In the genomic region with DNA sequence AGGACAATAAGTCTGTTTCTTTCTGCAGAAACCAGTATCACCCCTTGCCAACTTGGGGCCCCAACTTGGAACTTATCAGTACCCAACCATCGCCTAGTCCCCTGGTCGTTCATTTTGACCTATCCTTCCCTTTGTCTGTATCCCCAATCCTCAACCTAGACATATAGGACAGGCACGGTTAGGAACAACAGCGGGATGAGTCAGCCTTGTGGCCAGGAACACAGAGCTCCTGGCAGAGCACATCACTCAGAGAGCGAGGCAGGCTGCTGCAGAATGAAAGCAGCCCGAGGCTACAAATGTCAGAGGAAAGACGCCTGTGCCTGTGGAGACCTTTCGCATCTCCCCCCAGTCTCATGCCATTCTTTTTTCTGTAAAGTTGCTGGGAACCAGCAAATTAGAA, we compare ENCODE assay signal across 9 cellular contexts. TPM values are rescaled to one million over a fixed set of nuclear protein-coding genes. Genes with fewer than 3 reads are reported as not detected.
DNase-seq lines count a peak whose midpoint lies in the region; ATAC-seq and TF ChIP-seq lines count a peak whose summit lies in the region.
"Had no signal": no experiment of that assay in that cellular context is flagged by ENCODE, and none has a peak within 500 bp of the region (broad histone marks: within the 10 kb centered on the region; RNA-seq: fewer than 3 reads in every experiment).

No MANE protein-coding gene starts in this region.

- H3K27ac ChIP-seq in GM23248 = peak overlapping the region; percentile 68
- H3K27ac ChIP-seq in adrenal gland = peak overlapping the region in 2 of 5 donors; percentile 43 to 57
- H3K27ac ChIP-seq in uterus = peak overlapping the region in 1 of 2 donors; percentile 53

- no peaks in the 10 kb centered on the region for H3K36me3 ChIP-seq in GM23248 (ENCODE audit: low read depth)
- H3K36me3 ChIP-seq in adrenal gland (replicated peaks in 1 of 2) = peaks cover 0 to 4% of the 10 kb centered on the region in 2 donors
- H3K36me3 ChIP-seq in uterus = no peaks in the 10 kb centered on the region

- no peaks in the 10 kb centered on the region for H4K20me1 ChIP-seq in GM23248 (ENCODE audit: insufficient read depth)

- H3K4me1 ChIP-seq in GM23248 (ENCODE audit: insufficient read depth) = peaks cover 55% of the 10 kb centered on the region
- peaks cover 0 to 8% of the 10 kb centered on the region in 2 donors for H3K4me1 ChIP-seq in adrenal gland (replicated peaks in 1 of 2)
- H3K4me1 ChIP-seq in uterus = no peaks in the 10 kb centered on the region

- intact Hi-C loops in adrenal gland (cut with DNase I) (no loop called here), Right ventricle myocardium superior (cut with DNase I) (no loop called here), uterus (cut with DNase I; ENCODE audit: low total_unique reads) (no loop called here)

- H3K79me2 ChIP-seq in GM23248 (ENCODE audit: insufficient read depth) = no peaks in the 10 kb centered on the region

- 2 to 3% methylated on average over 8 of the region's 8 CpGs for WGBS in GM23248 (ENCODE audit: low coverage in 1 of 2, low lambda C conversion rate in 2 of 2, missing lambda C conversion rate in 2 of 2), 2 experiments
- WGBS in adrenal gland, 4 donors = 31 to 41% (median 33%) methylated on average over 8 of the region's 8 CpGs

- TF ChIP-seq POLR2A in adrenal gland (IDR thresholded peaks at IDR 0.05) (no peak), uterus (IDR thresholded peaks at IDR 0.05) (no peak)

- peak; percentile 80 for ATAC-seq in Right ventricle myocardium superior (ENCODE audit: poor library complexity)

- peaks cover 42% of the 10 kb centered on the region for H3F3A ChIP-seq in GM23248 (ENCODE audit: insufficient read depth)

- H3K4me2 ChIP-seq in GM23248 (ENCODE audit: unreplicated experiment) = peak overlapping the region; percentile 58

- H3K4me3 ChIP-seq in GM23248 (peak overlapping the region; percentile 24), adrenal gland (no peak overlapping the region), uterus (no peak overlapping the region)

- H3K27me3 ChIP-seq in GM23248 (replicated peaks; ENCODE audit: insufficient read depth) (no peaks in the 10 kb centered on the region), adrenal gland (no peaks in the 10 kb centered on the region), uterus (no peaks in the 10 kb centered on the region)

- no peak for TF ChIP-seq CTCF in adrenal gland (IDR thresholded peaks at IDR 0.05)
- no peak for TF ChIP-seq CTCF in uterus (IDR thresholded peaks at IDR 0.05)

- peak overlapping the region; percentile 32 for H3K9ac ChIP-seq in GM23248

- H3K9me3 ChIP-seq in GM23248 (ENCODE audit: low read depth) (no peaks in the 10 kb centered on the region), adrenal gland (replicated peaks in 1 of 3) (no peaks in the 10 kb centered on the region), uterus (no peaks in the 10 kb centered on the region)

- H2AFZ ChIP-seq in GM23248 = peak overlapping the region; percentile 58; the same call in 1 of the 2 replicates

- DNase-seq in GM23248 (peak; percentile 95), adrenal gland (peak; percentile 64 to 92 (median 70)), Right ventricle myocardium superior (peak; percentile 62), retina (peak; percentile 53), NOMO-1 (lab: John Stamatoyannopoulos, UW; ENCODE audit: unreplicated experiment in 2 of 2) (no peak), NCI-H1105 (lab: John Stamatoyannopoulos, UW) (no peak), uterus (no peak)
- DNase-seq in activated CD4-positive, CD25-positive, alpha-beta regulatory T cell (lab: John Stamatoyannopoulos, UW) = no peak
- DNase-seq: NCI-H2171 treated with DMSO at 0.1 percent for 48 hours had no signal

- H3K9me2 ChIP-seq in GM23248 (ENCODE audit: insufficient read depth) = no peaks in the 10 kb centered on the region

- in situ Hi-C loops in GM23248 (cut with MboI) = no loop called here

RNA-seq across cellular contexts. Expression of gene DKK3, which starts 14.6 kb away (rescaled TPM):
- 189 and 225 TPM in 2 replicates for total RNA-seq in GM23248 (2014; rRNA removed; shearing (Covaris generic))
- polyA plus RNA-seq in GM23248 (2016; fragmentation: Nextera tagmentation; extraction: Ambion mirVana) = 237 and 239 TPM in 2 replicates
- 100 to 1,000 TPM in 5 of 8 donors, 10 to 100 TPM in 3; 57.9 to 330 (median 113) TPM for total RNA-seq in adrenal gland
- 100 to 1,000 TPM in 1 of 3 donors, 10 to 100 TPM in 2; 73.6 to 175 (median 74.6) TPM for polyA plus RNA-seq in adrenal gland
- 520 TPM for total RNA-seq in Right ventricle myocardium superior
- total RNA-seq in uterus = 100 to 1,000 TPM in 2 of 4 donors, 10 to 100 TPM in 2; 26.4 to 151 (median 99.0) TPM

Comparison
In these comparisons a context has a peak if more than half of its experiments do, and no peak if none do; other contexts are left out.
1. DNase-seq: peak in GM23248 (single experiment), adrenal gland (7 of 7), Right ventricle myocardium superior (single experiment) and retina (single experiment); none in NOMO-1 (0 of 2), NCI-H1105 (single experiment), uterus (0 of 2) and activated CD4-positive, CD25-positive, alpha-beta regulatory T cell (0 of 4).